Comparison of ENCODE assay signal across 31 cellular contexts in the genomic region with DNA sequence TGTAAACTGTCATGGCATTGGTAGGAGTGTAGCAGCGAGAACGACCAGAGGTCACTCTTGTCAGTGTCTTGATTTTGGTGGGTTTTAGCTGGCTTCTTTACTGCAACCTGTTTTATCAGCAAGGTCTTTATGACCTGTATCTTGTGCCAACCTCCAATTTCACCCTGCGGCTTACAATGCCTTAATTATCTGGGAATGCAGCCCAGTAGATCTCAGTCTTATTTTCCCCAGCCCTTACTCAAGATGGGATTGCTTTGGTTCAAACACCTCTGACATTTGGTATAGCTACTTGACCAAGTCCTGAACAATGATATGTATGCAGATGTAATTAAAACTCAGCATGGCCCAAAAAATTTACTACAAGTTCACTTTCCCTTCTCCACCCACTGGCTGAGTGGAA.
"Had no signal": no experiment of that assay in that cellular context is flagged by ENCODE, and none has a peak within 500 bp of the region (broad histone marks: within the 10 kb centered on the region; RNA-seq: fewer than 3 reads in every experiment).

No MANE protein-coding gene starts in this region.

- H3K4me1 ChIP-seq: adrenal gland, body of pancreas, breast epithelium had no signal

- H3K27me3 ChIP-seq: adrenal gland, ascending aorta, body of pancreas, brain microvascular endothelial cell, breast epithelium, cardiac muscle cell had no signal

- H3K27ac ChIP-seq: adrenal gland, ascending aorta, body of pancreas, brain microvascular endothelial cell, breast epithelium, cardiac muscle cell had no signal

- H3K36me3 ChIP-seq: adrenal gland, ascending aorta, brain microvascular endothelial cell, breast epithelium, cardiac muscle cell had no signal

- H3K4me3 ChIP-seq: adrenal gland, ascending aorta, body of pancreas, breast epithelium, cardiac muscle cell had no signal

- DNase-seq: activated effector memory CD4-positive, alpha-beta T cell treated with anti-CD3 and anti-CD28 coated beads, Interleukin-2, amount 50 U/mL, for 16 hours; activated effector memory CD4-positive, alpha-beta T cell treated with Interleukin-2 at 50 U/mL for 16 hours; activated gamma-delta T cell; activated gamma-delta T cell treated with Interleukin-2 at 50 U/mL for 16 hours; activated naive CD4-positive, alpha-beta T cell; activated naive CD4-positive, alpha-beta T cell treated with anti-CD3 and anti-CD28 coated beads for 36 hours; activated naive CD4-positive, alpha-beta T cell treated with anti-CD3 and anti-CD28 coated beads, Interleukin-2, amount 10 ng/mL, durations not matched to agents 7 days and 5 days; activated naive CD4-positive, alpha-beta T cell treated with anti-CD3 and anti-CD28 coated beads, Interleukin-2, amount 50 U/mL, for 16 hours; activated naive CD4-positive, alpha-beta T cell treated with Interleukin-2 at 50 U/mL for 16 hours; activated naive CD8-positive, alpha-beta T cell treated with anti-CD3 and anti-CD28 coated beads for 36 hours; activated naive CD8-positive, alpha-beta T cell treated with anti-CD3 and anti-CD28 coated beads, Interleukin-2, amount 10 ng/mL, durations not matched to agents 7 days and 5 days; activated naive CD8-positive, alpha-beta T cell treated with anti-CD3 and anti-CD28 coated beads, Interleukin-2, amount 50 U/mL, for 24 hours; activated T-cell treated with anti-CD3 and anti-CD28 coated beads, Interleukin-2, amount 50 U/mL, for 1 hour; activated T-cell treated with anti-CD3 and anti-CD28 coated beads, Interleukin-2, amount 50 U/mL, for 24 hours; activated T-cell treated with anti-CD3 and anti-CD28 coated beads, Interleukin-2, amount 50 U/mL, for 4 hours; activated T-cell treated with anti-CD3 and anti-CD28 coated beads, Interleukin-2, amount 50 U/mL, for 48 hours; activated T-cell treated with anti-CD3 and anti-CD28 coated beads, Interleukin-2, amount 50 U/mL, for 72 hours; adrenal gland; amniotic stem cell; amygdala; anterior cingulate cortex; aorta; body of pancreas; brain microvascular endothelial cell; central memory CD4-positive, alpha-beta T cell; cerebellar nuclear complex had no signal

- ATAC-seq: activated naive CD4-positive, alpha-beta T cell treated with anti-CD3 and anti-CD28 coated beads, Interleukin-2, amount 50 U/mL, for 72 hours; activated naive CD8-positive, alpha-beta T cell treated with anti-CD3 and anti-CD28 coated beads, Interleukin-2, amount 50 U/mL, for 24 hours; activated T-cell treated with anti-CD3 and anti-CD28 coated beads, Interleukin-2, amount 50 U/mL, for 4 hours; activated T-cell treated with anti-CD3 and anti-CD28 coated beads, Interleukin-2, amount 50 U/mL, for 72 hours; activated T-helper 17 cell treated with anti-CD3 and anti-CD28 coated beads, Interleukin-2, amount 50 U/mL, for 72 hours; body of pancreas had no signal

- H3K9me3 ChIP-seq: adrenal gland, ascending aorta, body of pancreas, breast epithelium had no signal
